Comparison of ENCODE assay signal across 13 cellular contexts in genomic region chr5:140109818-140110733, GRCh38. TPM values are rescaled to one million over a fixed set of nuclear protein-coding genes. Genes with fewer than 3 reads are reported as not detected.
DNase-seq lines count a peak whose midpoint lies in the region; ATAC-seq and TF ChIP-seq lines count a peak whose summit lies in the region.
"Had no signal": no experiment of that assay in that cellular context is flagged by ENCODE, and none has a peak within 500 bp of the region (broad histone marks: within the 10 kb centered on the region; RNA-seq: fewer than 3 reads in every experiment).

No MANE protein-coding gene starts in this region.

- no peak overlapping the region for H2BK120ac ChIP-seq in mesendoderm (ENCODE audit: low read depth, low read length)

- DNase-seq in activated T-cell treated with anti-CD3 and anti-CD28 coated beads, Interleukin-2, amount 50 U/mL, for 72 hours = no peak
- no peak for DNase-seq in activated T-cell treated with anti-CD3 and anti-CD28 coated beads, Interleukin-2, amount 50 U/mL, for 1 hour
- DNase-seq in RWPE2 (ENCODE audit: low spot score) (no peak), endodermal cell (no peak), kidney glomerular epithelial cell (lab: John Stamatoyannopoulos, UW) (no peak), mesendoderm (no peak), RKO (ENCODE audit: low spot score) (no peak)
- DNase-seq: aorta; GOT3; NCI-H2171; stimulated activated naive CD4-positive, alpha-beta T cell treated with Interleukin-2 at 50 U/mL for 16 hours had no signal

- no peak overlapping the region for H3K56ac ChIP-seq in mesendoderm (ENCODE audit: low read length)

- no peak overlapping the region for H2BK5ac ChIP-seq in mesendoderm (ENCODE audit: low read length)

- 56% methylated on average over 1 of the region's 2 CpGs; no CpG with 5 or more reads in 1 of the 2 experiments for WGBS in endodermal cell (ENCODE audit: insufficient coverage in 1 of 2, insufficient read length in 1 of 2), 2 experiments
- WGBS in mesendoderm (ENCODE audit: extremely low coverage, insufficient coverage, low lambda C conversion rate) = no CpG with 5 or more reads among the region's 2 CpGs

- H3K4me2 ChIP-seq in skeletal muscle satellite cell (ENCODE audit: low read length) (peak overlapping the region; percentile 92), mesendoderm (ENCODE audit: low read length) (no peak overlapping the region)

- no peak overlapping the region for H2BK15ac ChIP-seq in mesendoderm (replicated peaks; ENCODE audit: low read depth)

- H3K9ac ChIP-seq in endodermal cell (ENCODE audit: extremely low read depth, low read length, poor library complexity, severe bottlenecking) (no peak overlapping the region), skeletal muscle satellite cell (ENCODE audit: low read depth, low read length) (peak overlapping the region; percentile 88), mesendoderm (ENCODE audit: low read length) (no peak overlapping the region)

- TF ChIP-seq CTCF in RWPE2 (IDR thresholded peaks at IDR 0.05; ENCODE audit: poor library complexity, severe bottlenecking) = no peak
- no peak for TF ChIP-seq CTCF in endodermal cell (conservative IDR thresholded peaks at IDR 0.05)

- H3K27ac Mint-ChIP-seq in activated T-cell treated with anti-CD3 and anti-CD28 coated beads, Interleukin-2, amount 50 U/mL, for 72 hours = peak overlapping the region; percentile 20
- no peak overlapping the region for H3K27ac Mint-ChIP-seq in endodermal cell

- H3K36me3 ChIP-seq in RWPE2 (ENCODE audit: low read depth) (no peaks in the 10 kb centered on the region), endodermal cell (ENCODE audit: control insufficient read depth, insufficient read depth, low read length) (no peaks in the 10 kb centered on the region), skeletal muscle satellite cell (ENCODE audit: insufficient read depth, low read length) (peaks cover 5% of the 10 kb centered on the region), mesendoderm (ENCODE audit: control insufficient read depth, insufficient read depth, low read length) (no peaks in the 10 kb centered on the region)

- H3K36me3 Mint-ChIP-seq in activated T-cell treated with anti-CD3 and anti-CD28 coated beads, Interleukin-2, amount 50 U/mL, for 72 hours (ENCODE audit: insufficient read depth in 2 of 2) = peaks cover 1 to 4% of the 10 kb centered on the region in 2 donors
- no peaks in the 10 kb centered on the region for H3K36me3 Mint-ChIP-seq in endodermal cell (ENCODE audit: low read depth)

- no peaks in the 10 kb centered on the region for H3K9me3 Mint-ChIP-seq in activated T-cell treated with anti-CD3 and anti-CD28 coated beads, Interleukin-2, amount 50 U/mL, for 72 hours
- no peaks in the 10 kb centered on the region for H3K9me3 Mint-ChIP-seq in endodermal cell

- H3K4ac ChIP-seq in mesendoderm (ENCODE audit: low read depth, low read length) = no peak overlapping the region

- ATAC-seq in activated T-cell treated with anti-CD3 and anti-CD28 coated beads, Interleukin-2, amount 50 U/mL, for 72 hours (replicated peaks in 1 of 2) = no peak
- no peak for ATAC-seq in RWPE2 (ENCODE audit: low read depth)
- ATAC-seq: activated CD4-positive, CD25-positive, alpha-beta regulatory T cell treated with anti-CD3 and anti-CD28 coated beads, Interleukin-2, amount 50 U/mL, for 24 hours had no signal

- peaks cover 21% of the 10 kb centered on the region for H3K4me1 ChIP-seq in RWPE2 (ENCODE audit: insufficient read depth, poor library complexity, severe bottlenecking)
- peaks cover 12% of the 10 kb centered on the region for H3K4me1 ChIP-seq in endodermal cell (ENCODE audit: control insufficient read depth, insufficient read depth, low read length)
- peaks cover 35% of the 10 kb centered on the region for H3K4me1 ChIP-seq in skeletal muscle satellite cell (ENCODE audit: control insufficient read depth, insufficient read depth, low read length)
- peaks cover 4% of the 10 kb centered on the region for H3K4me1 ChIP-seq in mesendoderm (ENCODE audit: control insufficient read depth, low read depth, low read length)

- H3K4me1 Mint-ChIP-seq in activated T-cell treated with anti-CD3 and anti-CD28 coated beads, Interleukin-2, amount 50 U/mL, for 72 hours (ENCODE audit: low read depth) = peaks cover 60% of the 10 kb centered on the region
- H3K4me1 Mint-ChIP-seq in endodermal cell = peaks cover 46% of the 10 kb centered on the region

- H3K27ac ChIP-seq in RWPE2 (ENCODE audit: poor library complexity, severe bottlenecking) (peak overlapping the region; percentile 61), endodermal cell (ENCODE audit: low read depth, low read length) (no peak overlapping the region), mesendoderm (ENCODE audit: low read depth, low read length) (no peak overlapping the region)

- no peak overlapping the region for H4K8ac ChIP-seq in mesendoderm (ENCODE audit: low read depth, low read length)

- H3K27me3 ChIP-seq in RWPE2 (ENCODE audit: insufficient read depth, poor library complexity, severe bottlenecking) = no peaks in the 10 kb centered on the region
- H3K27me3 ChIP-seq in endodermal cell (ENCODE audit: control insufficient read depth, insufficient read depth, low read length, poor library complexity, severe bottlenecking) = peaks cover 73% of the 10 kb centered on the region
- no peaks in the 10 kb centered on the region for H3K27me3 ChIP-seq in skeletal muscle satellite cell (ENCODE audit: control insufficient read depth, insufficient read depth, low read length)
- H3K27me3 ChIP-seq in mesendoderm (ENCODE audit: insufficient read depth, low read length, poor library complexity) = peaks cover 28% of the 10 kb centered on the region

- H3K9me3 ChIP-seq in RWPE2 (ENCODE audit: severe bottlenecking) = no peaks in the 10 kb centered on the region
- no peaks in the 10 kb centered on the region for H3K9me3 ChIP-seq in endodermal cell (ENCODE audit: control insufficient read depth, low read length)
- no peaks in the 10 kb centered on the region for H3K9me3 ChIP-seq in skeletal muscle satellite cell (replicated peaks; ENCODE audit: low read length)

- no peak overlapping the region for H4K5ac ChIP-seq in mesendoderm (ENCODE audit: low read length)

- H3K79me1 ChIP-seq in mesendoderm (ENCODE audit: low read length) = no peaks in the 10 kb centered on the region

- peaks cover 6% of the 10 kb centered on the region for H3K27me3 Mint-ChIP-seq in activated T-cell treated with anti-CD3 and anti-CD28 coated beads, Interleukin-2, amount 50 U/mL, for 72 hours (ENCODE audit: low read depth)
- peaks cover 79% of the 10 kb centered on the region for H3K27me3 Mint-ChIP-seq in endodermal cell (ENCODE audit: insufficient read depth)

- H3K18ac ChIP-seq in mesendoderm (ENCODE audit: low read length) = no peak overlapping the region

- peak overlapping the region; percentile 49 for H3K4me3 ChIP-seq in RWPE2 (ENCODE audit: severe bottlenecking)
- H3K4me3 ChIP-seq in endodermal cell (ENCODE audit: low read length) = peak overlapping the region; percentile 83
- H3K4me3 ChIP-seq in skeletal muscle satellite cell (ENCODE audit: low read length) = peak overlapping the region; percentile 78
- H3K4me3 ChIP-seq in mesendoderm (ENCODE audit: low read length) = no peak overlapping the region

- no peaks in the 10 kb centered on the region for H3K79me2 ChIP-seq in mesendoderm (ENCODE audit: control insufficient read depth, insufficient read depth, low read length)

- H3K23ac ChIP-seq in mesendoderm (ENCODE audit: low read length) = no peak overlapping the region

- H3K4me3 Mint-ChIP-seq in activated T-cell treated with anti-CD3 and anti-CD28 coated beads, Interleukin-2, amount 50 U/mL, for 72 hours = peak overlapping the region; percentile 94 to 97
- H3K4me3 Mint-ChIP-seq in endodermal cell = no peak overlapping the region

- H2AK5ac ChIP-seq in mesendoderm (ENCODE audit: low read length) = no peak overlapping the region

RNA-seq across cellular contexts. Expression of gene PURA, which starts 3.8 kb away (rescaled TPM):
- 10 to 100 TPM; 11.9 to 14.2 TPM for total RNA-seq in activated T-cell treated with anti-CD3 and anti-CD28 coated beads, Interleukin-2, amount 50 U/mL, for 72 hours
- 1 to 10 TPM; 6.8 to 7.7 TPM for total RNA-seq in endodermal cell
- 3.1 TPM for polyA plus RNA-seq in endodermal cell (2013, experiment 1 of 2)
- 2.4 TPM for polyA plus RNA-seq in endodermal cell (2013, experiment 2 of 2)
- total RNA-seq in skeletal muscle satellite cell (2012; rRNA removed) = 12.7 and 13.4 TPM in 2 replicates
- polyA plus RNA-seq in mesendoderm (2013, experiment 1 of 2) = 0.86 TPM
- 0.77 TPM for polyA plus RNA-seq in mesendoderm (2013, experiment 2 of 2)

RNA-seq across cellular contexts. Expression of gene IGIP, which starts 15.7 kb away (rescaled TPM):
- 1 to 10 TPM; 5.5 to 6.5 TPM for total RNA-seq in activated T-cell treated with anti-CD3 and anti-CD28 coated beads, Interleukin-2, amount 50 U/mL, for 72 hours
- 1 to 10 TPM; 2.0 to 2.5 TPM for total RNA-seq in endodermal cell
- polyA plus RNA-seq in endodermal cell (2013, experiment 1 of 2) = 0.57 TPM
- polyA plus RNA-seq in endodermal cell (2013, experiment 2 of 2) = 0.58 TPM
- 3.7 and 4.1 TPM in 2 replicates for total RNA-seq in skeletal muscle satellite cell (2012; rRNA removed)
- polyA plus RNA-seq in mesendoderm (2013, experiment 1 of 2) = 0.04 TPM
- polyA plus RNA-seq in mesendoderm (2013, experiment 2 of 2) = 0.04 TPM
